8 cellular contexts compared by ENCODE assay signal in genomic region chr3:81666502-81667121, GRCh38.
DNase-seq lines count a peak whose midpoint lies in the region; ATAC-seq and TF ChIP-seq lines count a peak whose summit lies in the region.

No MANE protein-coding gene starts in this region.

- intact Hi-C loops in mucosa of descending colon (cut with DNase I, micrococcal nuclease) = loop anchor here in 1 of 2 donors (10.0 kb wide), 1 partner anchor 468 kb away; no protein-coding TSS in a partner anchor

- peak; percentile 58 for TF ChIP-seq CTCF in mucosa of descending colon (IDR thresholded peaks at IDR 0.05)

- no peaks in the 10 kb centered on the region for H3K4me1 ChIP-seq in mucosa of descending colon (ENCODE audit: low read depth)

- no peaks in the 10 kb centered on the region for H3K27me3 ChIP-seq in MG63

- H3K9me3 ChIP-seq in mucosa of descending colon (no peaks in the 10 kb centered on the region), MG63 (no peaks in the 10 kb centered on the region)

- ATAC-seq in HG03378 (IDR thresholded peaks at IDR 0.05; ENCODE audit: unreplicated experiment) (peak; percentile 66), mucosa of descending colon (no peak), HG02571 (IDR thresholded peaks at IDR 0.05; ENCODE audit: unreplicated experiment) (no peak), HG03196 (IDR thresholded peaks at IDR 0.05; ENCODE audit: unreplicated experiment) (no peak)

- DNase-seq in GM04504 (ENCODE audit: low read depth) (peak; percentile 5), T47D (ENCODE audit: low read depth in 1 of 2, low spot score in 1 of 2) (peak; percentile 1 to 15), mucosa of descending colon (peak in 1 of 3 donors; percentile 7), MG63 (no peak)
- DNase-seq in stimulated activated CD4-positive, alpha-beta T cell treated with anti-CD3 and anti-CD28 coated beads, Interleukin-4, amount 100 ng/mL, for 1 hour = no peak

- no peaks in the 10 kb centered on the region for H3K36me3 ChIP-seq in mucosa of descending colon (ENCODE audit: low read depth)
- no peaks in the 10 kb centered on the region; the same call in none of the 2 replicates for H3K36me3 ChIP-seq in MG63

- in situ Hi-C loops in T47D (cut with HindIII; ENCODE audit: low pct_unique_long_range_greater_than_20kb, low sequenced_read_pairs) = no loop called here

- H3K4me3 ChIP-seq in mucosa of descending colon (no peak overlapping the region), MG63 (no peak overlapping the region)

Comparison
In these comparisons a context has a peak if more than half of its experiments do, and no peak if none do; other contexts are left out.
1. DNase-seq: peak in GM04504 (single experiment) and T47D (2 of 2); none in MG63 (single experiment) and stimulated activated CD4-positive, alpha-beta T cell treated with anti-CD3 and anti-CD28 coated beads, Interleukin-4, amount 100 ng/mL, for 1 hour (single experiment).